In genomic region chr12:47801904-47802246, GRCh38 we compare ENCODE assay signal across 14 cellular contexts. TPM values are rescaled to one million over a fixed set of nuclear protein-coding genes. Genes with fewer than 3 reads are reported as not detected.
DNase-seq lines count a peak whose midpoint lies in the region; ATAC-seq and TF ChIP-seq lines count a peak whose summit lies in the region.
"Had no signal": no experiment of that assay in that cellular context is flagged by ENCODE, and none has a peak within 500 bp of the region (broad histone marks: within the 10 kb centered on the region; RNA-seq: fewer than 3 reads in every experiment).

No MANE protein-coding gene starts in this region.

- whole genome bisulfite sequencing in endodermal cell (ENCODE audit: insufficient coverage in 1 of 2, insufficient read length in 1 of 2), 2 experiments, result 93 to 100% methylated on average over 3 to 9 of the region's 9 CpGs

- no peaks in the 10 kb centered on the region for H3K9me3 Mint-ChIP-seq in CD8-positive, alpha-beta T cell
- H3K9me3 Mint-ChIP-seq in T-cell (no peaks in the 10 kb centered on the region), endodermal cell (no peaks in the 10 kb centered on the region)

- H3K9me3 ChIP-seq in CD8-positive, alpha-beta T cell (ENCODE audit: low read length), result no peaks in the 10 kb centered on the region
- H3K9me3 ChIP-seq in endodermal cell (ENCODE audit: control insufficient read depth, low read length), result no peaks in the 10 kb centered on the region

- H3K9ac ChIP-seq in endodermal cell (ENCODE audit: extremely low read depth, low read length, poor library complexity, severe bottlenecking) (no peak overlapping the region), rectal smooth muscle tissue (ENCODE audit: low read length) (no peak overlapping the region)

- CTCF ChIA-PET in CD8-positive, alpha-beta T cell (lab: Charles Lee), result interaction anchor here (0.7 to 31.7 kb wide), 10 partner anchors 11 to 148 kb away, joined by 3 to 728 read pairs (median 6); no protein-coding TSS in a partner anchor
- CTCF ChIA-PET in T-cell (lab: Charles Lee), result interaction anchor here (0.6 to 1.7 kb wide), 15 partner anchors 9 to 1444 kb away, joined by 3 to 12 read pairs (median 3); no protein-coding TSS in a partner anchor
- CTCF ChIA-PET in HEK293T (lab: Yijun Ruan, JAX), result interaction anchor here (0.6 to 1.5 kb wide), 6 partner anchors 10 to 1648 kb away, joined by 3 to 12 read pairs (median 4); no protein-coding TSS in a partner anchor

- peaks cover 22% of the 10 kb centered on the region for H3K36me3 ChIP-seq in CD8-positive, alpha-beta T cell (ENCODE audit: insufficient read depth, low read length)
- H3K36me3 ChIP-seq in endodermal cell (ENCODE audit: control insufficient read depth, insufficient read depth, low read length) (peaks cover 74% of the 10 kb centered on the region), rectal smooth muscle tissue (ENCODE audit: control insufficient read depth, insufficient read depth, low read length) (peaks cover 1% of the 10 kb centered on the region)

- peaks cover 56% of the 10 kb centered on the region for H3K36me3 Mint-ChIP-seq in CD8-positive, alpha-beta T cell
- peaks cover 7% of the 10 kb centered on the region for H3K36me3 Mint-ChIP-seq in T-cell
- H3K36me3 Mint-ChIP-seq in endodermal cell (ENCODE audit: low read depth), result peaks cover 39% of the 10 kb centered on the region

- POLR2A ChIA-PET in CD8-positive, alpha-beta T cell (lab: Charles Lee), result interaction anchor here (1.0 to 3.1 kb wide), 5 partner anchors 9 to 36 kb away, joined by 3 to 12 read pairs (median 3); no protein-coding TSS in a partner anchor
- POLR2A ChIA-PET in T-cell (lab: Charles Lee), result interaction anchor here in 1 of 2 donors (1.0 kb wide), 1 partner anchor 21 kb away, joined by 3 read pairs; no protein-coding TSS in a partner anchor
- POLR2A ChIA-PET in HEK293T (lab: Yijun Ruan, JAX), result no interaction called here

- H3K4me3 ChIP-seq in CD8-positive, alpha-beta T cell (ENCODE audit: low read depth, low read length), result no peak overlapping the region
- no peak overlapping the region for H3K4me3 ChIP-seq in endodermal cell (ENCODE audit: low read length)
- peak overlapping the region; percentile 10 for H3K4me3 ChIP-seq in rectal smooth muscle tissue (ENCODE audit: low read length)
- H3K4me3 ChIP-seq: cardiac muscle cell, hepatocyte had no signal

- H3K27me3 Mint-ChIP-seq in CD8-positive, alpha-beta T cell (ENCODE audit: low read depth), result no peaks in the 10 kb centered on the region
- H3K27me3 Mint-ChIP-seq in T-cell (no peaks in the 10 kb centered on the region), endodermal cell (ENCODE audit: insufficient read depth) (no peaks in the 10 kb centered on the region)

- no peak for DNase-seq in CD8-positive, alpha-beta T cell
- DNase-seq in T-cell (no peak), endodermal cell (no peak), midbrain (lab: John Stamatoyannopoulos, UW) (no peak), HEK293T (ENCODE audit: extremely low spot score) (no peak), NCI-H226 (no peak)
- DNase-seq in effector CD8-positive, alpha-beta T cell (lab: John Stamatoyannopoulos, UW), result no peak
- DNase-seq: activated CD4-positive, CD25-positive, alpha-beta regulatory T cell; GOT3; NCI-H1417; PC-3 had no signal

- ATAC-seq in CD8-positive, alpha-beta T cell, result no peak
- ATAC-seq in T-cell (replicated peaks in 1 of 4), result no peak

- H3K4me1 Mint-ChIP-seq in CD8-positive, alpha-beta T cell (ENCODE audit: low read depth), result peaks cover 81% of the 10 kb centered on the region
- H3K4me1 Mint-ChIP-seq in T-cell, result peaks cover 80 to 82% (median 81%) of the 10 kb centered on the region in 3 donors
- H3K4me1 Mint-ChIP-seq in endodermal cell, result peaks cover 30% of the 10 kb centered on the region

- no peak for TF ChIP-seq CTCF in CD8-positive, alpha-beta T cell (IDR thresholded peaks at IDR 0.05)
- no peak for TF ChIP-seq CTCF in endodermal cell (conservative IDR thresholded peaks at IDR 0.05)

- H3K4me1 ChIP-seq in CD8-positive, alpha-beta T cell (ENCODE audit: insufficient read depth, low read length), result peaks cover 88% of the 10 kb centered on the region
- H3K4me1 ChIP-seq in endodermal cell (ENCODE audit: control insufficient read depth, insufficient read depth, low read length) (peaks cover 5% of the 10 kb centered on the region), rectal smooth muscle tissue (ENCODE audit: control insufficient read depth, insufficient read depth, low read length) (peaks cover 64% of the 10 kb centered on the region)

- intact Hi-C loops in CD8-positive, alpha-beta T cell (cut with DNase I, micrococcal nuclease), result no loop called here

- H3K27ac ChIP-seq in CD8-positive, alpha-beta T cell (ENCODE audit: low read depth, low read length), result no peak overlapping the region
- H3K27ac ChIP-seq in endodermal cell (ENCODE audit: low read depth, low read length), result no peak overlapping the region
- peak overlapping the region; percentile 36 for H3K27ac ChIP-seq in rectal smooth muscle tissue (ENCODE audit: low read depth, low read length)
- H3K27ac ChIP-seq: hepatocyte had no signal

- H3K27me3 ChIP-seq in CD8-positive, alpha-beta T cell (ENCODE audit: insufficient read depth, low read length), result no peaks in the 10 kb centered on the region
- H3K27me3 ChIP-seq in endodermal cell (ENCODE audit: control insufficient read depth, insufficient read depth, low read length, poor library complexity, severe bottlenecking) (no peaks in the 10 kb centered on the region), rectal smooth muscle tissue (ENCODE audit: control insufficient read depth, insufficient read depth, low read length) (no peaks in the 10 kb centered on the region)
- H3K27me3 ChIP-seq: cardiac muscle cell, hepatocyte had no signal

- peak overlapping the region; percentile 82 for H3K27ac Mint-ChIP-seq in CD8-positive, alpha-beta T cell
- H3K27ac Mint-ChIP-seq in T-cell, result peak overlapping the region; percentile 78 to 98
- H3K27ac Mint-ChIP-seq in endodermal cell, result peak overlapping the region; percentile 48

- H3K4me3 Mint-ChIP-seq in CD8-positive, alpha-beta T cell, result peak overlapping the region; percentile 47
- H3K4me3 Mint-ChIP-seq in T-cell, result peak overlapping the region in 1 of 3 donors; percentile 97
- no peak overlapping the region for H3K4me3 Mint-ChIP-seq in endodermal cell

TF ChIP-seq in HEK293T, 16 proteins besides CTCF, POLR2A, EP300 and RAD21:
- TF ChIP-seq SUZ12 (IDR thresholded peaks at IDR 0.05), result no peak

RNA-seq across cellular contexts. Expression of gene HDAC7, which starts 17.8 kb away (rescaled TPM):
- 10 to 100 TPM; 87.3 to 91.4 TPM for total RNA-seq in CD8-positive, alpha-beta T cell
- total RNA-seq in T-cell, result 100 to 1,000 TPM; 142 to 192 (median 165) TPM
- total RNA-seq in endodermal cell, result 100 to 1,000 TPM; 146 to 154 TPM
- polyA plus RNA-seq in endodermal cell (2013, experiment 1 of 2), result 73.0 TPM
- 68.5 TPM for polyA plus RNA-seq in endodermal cell (2013, experiment 2 of 2)

RNA-seq across cellular contexts. Expression of gene SLC48A1, which starts 28.8 kb away (rescaled TPM):
- total RNA-seq in CD8-positive, alpha-beta T cell, result 1 to 10 TPM; 4.3 to 5.5 TPM
- total RNA-seq in T-cell, result 10 to 100 TPM in 3 of 5 donors, 1 to 10 TPM in 2; 5.8 to 13.7 (median 10.2) TPM
- 10 to 100 TPM; 21.3 to 30.4 TPM for total RNA-seq in endodermal cell
- polyA plus RNA-seq in endodermal cell (2013, experiment 1 of 2), result 13.9 TPM
- 13.5 TPM for polyA plus RNA-seq in endodermal cell (2013, experiment 2 of 2)

RNA-seq across cellular contexts. Expression of gene RAPGEF3, which starts 43.2 kb away (rescaled TPM):
- total RNA-seq in CD8-positive, alpha-beta T cell, result under 1 TPM; 0.14 to 0.25 TPM
- total RNA-seq in T-cell (under 1 TPM; 0.25 to 0.99 (median 0.82) TPM), endodermal cell (10 to 100 TPM; 11.4 to 19.6 TPM)
- 3.7 TPM for polyA plus RNA-seq in endodermal cell (2013, experiment 1 of 2)
- polyA plus RNA-seq in endodermal cell (2013, experiment 2 of 2), result 3.2 TPM

Comparison
In these comparisons a context has a peak if more than half of its experiments do, and no peak if none do; other contexts are left out.
1. RNA of gene RAPGEF3, which starts 43.2 kb away (total RNA-seq): 11.4 to 19.6 TPM in endodermal cell; 0.25 to 0.99 TPM in T-cell and 0.14 to 0.25 TPM in CD8-positive, alpha-beta T cell; every median in the first group is over 4 times any median in the second.
2. Peak in every context shown above with its lines, with median percentiles within 50 percentile points of each other: H3K27ac Mint-ChIP-seq.